1 cellular context compared by ENCODE assay signal in genomic region chr2:207315131-207315530, GRCh38.
TF ChIP-seq lines count a peak whose summit lies in the region.

No MANE protein-coding gene starts in this region.

TF ChIP-seq in K562, 482 proteins besides CTCF, POLR2A, EP300 and RAD21:
- TF ChIP-seq C11orf30 (IDR thresholded peaks at IDR 0.05; ENCODE audit: low read depth) (0 out of 2 replicates have a peak, but pooled peaks have one; percentile 31), XRCC5 (IDR thresholded peaks at IDR 0.05; ENCODE audit: low read depth, low read length) (no peak), NFIC (IDR thresholded peaks at IDR 0.05) (no peak)
- TF ChIP-seq, protein P1, sequence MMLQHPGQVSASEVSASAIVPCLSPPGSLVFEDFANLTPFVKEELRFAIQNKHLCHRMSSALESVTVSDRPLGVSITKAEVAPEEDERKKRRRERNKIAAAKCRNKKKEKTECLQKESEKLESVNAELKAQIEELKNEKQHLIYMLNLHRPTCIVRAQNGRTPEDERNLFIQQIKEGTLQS (IDR thresholded peaks at IDR 0.05), result peak; percentile 43; the same call in 1 of the 2 replicates
- TF ChIP-seq, protein P1 (CRISPR knock-in tag; conservative IDR thresholded peaks at IDR 0.05), result no peak
TF ChIP-seq in K562: peak in this region for 2.
